Comparison of ENCODE assay signal across 21 cellular contexts in the genomic region with DNA sequence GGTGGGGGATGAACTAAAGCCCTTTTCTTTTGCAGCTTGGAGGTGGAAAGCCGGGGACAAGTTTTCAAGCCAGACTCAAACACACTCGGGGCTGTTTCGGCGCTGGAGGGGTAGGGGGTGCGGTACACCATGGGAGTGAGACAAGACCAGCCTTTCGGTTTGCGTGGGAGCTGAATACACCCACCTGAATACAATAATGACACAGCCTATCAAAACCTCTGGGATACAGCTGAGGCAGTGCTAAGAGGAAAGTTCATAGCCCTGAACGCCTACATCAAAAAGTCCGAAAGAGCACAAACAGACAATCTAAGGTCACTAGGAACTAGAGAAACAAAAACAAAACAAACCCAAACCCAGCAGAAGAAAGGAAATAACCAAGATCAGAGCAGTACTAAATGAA.
DNase-seq lines count a peak whose midpoint lies in the region; ATAC-seq and TF ChIP-seq lines count a peak whose summit lies in the region.
"Had no signal": no experiment of that assay in that cellular context is flagged by ENCODE, and none has a peak within 500 bp of the region (broad histone marks: within the 10 kb centered on the region; RNA-seq: fewer than 3 reads in every experiment).

No MANE protein-coding gene starts in this region.

- H3K27ac ChIP-seq in neural progenitor cell, result peak overlapping the region; percentile 46
- H3K27ac ChIP-seq: body of pancreas, heart left ventricle, upper lobe of left lung had no signal

- H3K36me3 Mint-ChIP-seq in activated naive CD4-positive, alpha-beta T cell treated with anti-CD3 and anti-CD28 coated beads, Interleukin-2, amount 50 U/mL, for 24 hours, result peaks cover 15% of the 10 kb centered on the region
- H3K36me3 Mint-ChIP-seq in activated naive CD4-positive, alpha-beta T cell treated with anti-CD3 and anti-CD28 coated beads, Interleukin-2, amount 10 ng/mL, durations not matched to agents 7 days and 5 days, result peaks cover 23% of the 10 kb centered on the region
- H3K36me3 Mint-ChIP-seq in activated T-helper 17 cell treated with anti-CD3 and anti-CD28 coated beads, Interleukin-2, amount 50 U/mL, for 72 hours (ENCODE audit: low read depth), result peaks cover 55% of the 10 kb centered on the region
- H3K36me3 Mint-ChIP-seq in neural progenitor cell, result peaks cover 18% of the 10 kb centered on the region

- no peak overlapping the region for H3K9ac ChIP-seq in neural progenitor cell

- H3K4me3 ChIP-seq in H7 (ENCODE audit: insufficient read depth, low read depth, low read length) (no peak overlapping the region), neural progenitor cell (peak overlapping the region; percentile 3)
- H3K4me3 ChIP-seq: body of pancreas, heart left ventricle, upper lobe of left lung had no signal

- H3K9me3 Mint-ChIP-seq in activated naive CD4-positive, alpha-beta T cell treated with anti-CD3 and anti-CD28 coated beads, Interleukin-2, amount 50 U/mL, for 24 hours, result no peaks in the 10 kb centered on the region
- no peaks in the 10 kb centered on the region for H3K9me3 Mint-ChIP-seq in activated naive CD4-positive, alpha-beta T cell treated with anti-CD3 and anti-CD28 coated beads, Interleukin-2, amount 10 ng/mL, durations not matched to agents 7 days and 5 days
- no peaks in the 10 kb centered on the region for H3K9me3 Mint-ChIP-seq in activated T-helper 17 cell treated with anti-CD3 and anti-CD28 coated beads, Interleukin-2, amount 50 U/mL, for 72 hours
- peaks cover 8% of the 10 kb centered on the region for H3K9me3 Mint-ChIP-seq in neural progenitor cell
- H3K9me3 Mint-ChIP-seq: activated naive CD8-positive, alpha-beta T cell treated with anti-CD3 and anti-CD28 coated beads, Interleukin-2, amount 10 ng/mL, durations not matched to agents 7 days and 5 days; naive thymus-derived CD8-positive, alpha-beta T cell had no signal

- peaks cover 20% of the 10 kb centered on the region for H4K20me1 ChIP-seq in neural progenitor cell (ENCODE audit: low read depth)

- peaks cover 17% of the 10 kb centered on the region for H3F3A ChIP-seq in neural progenitor cell (ENCODE audit: low read depth)

- H3K27me3 Mint-ChIP-seq in activated naive CD4-positive, alpha-beta T cell treated with anti-CD3 and anti-CD28 coated beads, Interleukin-2, amount 50 U/mL, for 24 hours, result no peaks in the 10 kb centered on the region
- no peaks in the 10 kb centered on the region for H3K27me3 Mint-ChIP-seq in activated naive CD4-positive, alpha-beta T cell treated with anti-CD3 and anti-CD28 coated beads, Interleukin-2, amount 10 ng/mL, durations not matched to agents 7 days and 5 days
- no peaks in the 10 kb centered on the region for H3K27me3 Mint-ChIP-seq in activated T-helper 17 cell treated with anti-CD3 and anti-CD28 coated beads, Interleukin-2, amount 50 U/mL, for 72 hours
- peaks cover 5% of the 10 kb centered on the region for H3K27me3 Mint-ChIP-seq in neural progenitor cell (ENCODE audit: insufficient read depth, low read depth)
- H3K27me3 Mint-ChIP-seq: activated B cell treated with CpG ODN at 0.5 μM for 24 hours; activated naive CD8-positive, alpha-beta T cell treated with anti-CD3 and anti-CD28 coated beads, Interleukin-2, amount 10 ng/mL, durations not matched to agents 7 days and 5 days; naive thymus-derived CD8-positive, alpha-beta T cell had no signal

- H3K27me3 ChIP-seq in H7 (ENCODE audit: control insufficient read depth, insufficient read depth, low read length), result no peaks in the 10 kb centered on the region
- H3K27me3 ChIP-seq in neural progenitor cell, result no peaks in the 10 kb centered on the region
- H3K27me3 ChIP-seq: body of pancreas, heart left ventricle, upper lobe of left lung had no signal

- no peak overlapping the region for H2AFZ ChIP-seq in neural progenitor cell (replicated peaks)

- H3K9me3 ChIP-seq in neural progenitor cell (ENCODE audit: low read depth), result no peaks in the 10 kb centered on the region
- H3K9me3 ChIP-seq: body of pancreas, heart left ventricle, upper lobe of left lung had no signal

- CTCF ChIA-PET in activated naive CD4-positive, alpha-beta T cell treated with anti-CD3 and anti-CD28 coated beads, Interleukin-2, amount 10 ng/mL, durations not matched to agents 7 days and 5 days (lab: Charles Lee), result interaction anchor here (0.7 kb wide), 1 partner anchor 18 kb away, joined by 4 read pairs; no protein-coding TSS in a partner anchor

- H3K36me3 ChIP-seq in H7 (replicated peaks; ENCODE audit: control insufficient read depth, insufficient read depth, low read length) (no peaks in the 10 kb centered on the region), neural progenitor cell (peaks cover 18% of the 10 kb centered on the region)
- H3K36me3 ChIP-seq: upper lobe of left lung had no signal

- H3K79me2 ChIP-seq in neural progenitor cell (ENCODE audit: low read depth), result peaks cover 26% of the 10 kb centered on the region

- peaks cover 6% of the 10 kb centered on the region for H3K4me1 ChIP-seq in neural progenitor cell
- H3K4me1 ChIP-seq: body of pancreas, upper lobe of left lung had no signal

- no peak overlapping the region for H3K4me3 Mint-ChIP-seq in activated naive CD4-positive, alpha-beta T cell treated with anti-CD3 and anti-CD28 coated beads, Interleukin-2, amount 50 U/mL, for 24 hours
- no peak overlapping the region for H3K4me3 Mint-ChIP-seq in activated naive CD4-positive, alpha-beta T cell treated with anti-CD3 and anti-CD28 coated beads, Interleukin-2, amount 10 ng/mL, durations not matched to agents 7 days and 5 days
- peak overlapping the region; percentile 37 for H3K4me3 Mint-ChIP-seq in activated T-helper 17 cell treated with anti-CD3 and anti-CD28 coated beads, Interleukin-2, amount 50 U/mL, for 72 hours
- no peak overlapping the region for H3K4me3 Mint-ChIP-seq in neural progenitor cell
- H3K4me3 Mint-ChIP-seq: activated B cell treated with CpG ODN at 0.5 μM for 24 hours; activated naive CD8-positive, alpha-beta T cell treated with anti-CD3 and anti-CD28 coated beads, Interleukin-2, amount 10 ng/mL, durations not matched to agents 7 days and 5 days; naive thymus-derived CD8-positive, alpha-beta T cell had no signal

- no peak for TF ChIP-seq CTCF in neural progenitor cell (IDR thresholded peaks at IDR 0.05)

- ATAC-seq in activated T-helper 17 cell treated with anti-CD3 and anti-CD28 coated beads, Interleukin-2, amount 50 U/mL, for 72 hours (replicated peaks), result peak; percentile 19
- no peak for ATAC-seq in HG02981 (IDR thresholded peaks at IDR 0.05; ENCODE audit: unreplicated experiment)
- ATAC-seq: body of pancreas; heart left ventricle; naive thymus-derived CD8-positive, alpha-beta T cell had no signal

- peaks cover 22% of the 10 kb centered on the region for H3K4me1 Mint-ChIP-seq in activated naive CD4-positive, alpha-beta T cell treated with anti-CD3 and anti-CD28 coated beads, Interleukin-2, amount 50 U/mL, for 24 hours
- H3K4me1 Mint-ChIP-seq in activated naive CD4-positive, alpha-beta T cell treated with anti-CD3 and anti-CD28 coated beads, Interleukin-2, amount 10 ng/mL, durations not matched to agents 7 days and 5 days, result peaks cover 19% of the 10 kb centered on the region
- H3K4me1 Mint-ChIP-seq in activated T-helper 17 cell treated with anti-CD3 and anti-CD28 coated beads, Interleukin-2, amount 50 U/mL, for 72 hours, result peaks cover 14% of the 10 kb centered on the region
- H3K4me1 Mint-ChIP-seq in neural progenitor cell, result peaks cover 3% of the 10 kb centered on the region
- H3K4me1 Mint-ChIP-seq: activated B cell treated with CpG ODN at 0.5 μM for 24 hours had no signal

- no peak for DNase-seq in activated naive CD4-positive, alpha-beta T cell treated with anti-CD3 and anti-CD28 coated beads, Interleukin-2, amount 10 ng/mL, durations not matched to agents 7 days and 5 days
- peak; percentile 6 for DNase-seq in H7
- peak; percentile 1 for DNase-seq in neural progenitor cell (ENCODE audit: low spot score)
- no peak for DNase-seq in NCI-H748 (lab: John Stamatoyannopoulos, UW; ENCODE audit: unreplicated experiment)
- DNase-seq in HuH-7 (ENCODE audit: low spot score), result no peak
- DNase-seq: activated B cell treated with CpG ODN at 0.5 μM for 24 hours; activated naive CD8-positive, alpha-beta T cell treated with anti-CD3 and anti-CD28 coated beads, Interleukin-2, amount 10 ng/mL, durations not matched to agents 7 days and 5 days; body of pancreas; DMS79 treated with DMSO at 0.1 percent for 48 hours; heart left ventricle; Karpas-422; naive thymus-derived CD8-positive, alpha-beta T cell; NCI-H1092; NCI-H2029; NCI-H446; NK-92 treated with Interleukin-12 subunit alpha and Interleukin-12 subunit beta, amount 100 ng/mL, for 24 hours; T-helper 9 cell; upper lobe of left lung had no signal

- peak overlapping the region; percentile 54 for H3K4me2 ChIP-seq in neural progenitor cell

- peak overlapping the region; percentile 8 for H3K27ac Mint-ChIP-seq in activated naive CD4-positive, alpha-beta T cell treated with anti-CD3 and anti-CD28 coated beads, Interleukin-2, amount 50 U/mL, for 24 hours
- H3K27ac Mint-ChIP-seq in activated naive CD4-positive, alpha-beta T cell treated with anti-CD3 and anti-CD28 coated beads, Interleukin-2, amount 10 ng/mL, durations not matched to agents 7 days and 5 days, result no peak overlapping the region
- peak overlapping the region; percentile 51 for H3K27ac Mint-ChIP-seq in activated T-helper 17 cell treated with anti-CD3 and anti-CD28 coated beads, Interleukin-2, amount 50 U/mL, for 72 hours
- no peak overlapping the region for H3K27ac Mint-ChIP-seq in neural progenitor cell
- H3K27ac Mint-ChIP-seq: activated naive CD8-positive, alpha-beta T cell treated with anti-CD3 and anti-CD28 coated beads, Interleukin-2, amount 10 ng/mL, durations not matched to agents 7 days and 5 days had no signal

Comparison
In these comparisons a context has a peak if more than half of its experiments do, and no peak if none do; other contexts are left out.
1. H3K27ac Mint-ChIP-seq: peak in activated naive CD4-positive, alpha-beta T cell treated with anti-CD3 and anti-CD28 coated beads, Interleukin-2, amount 50 U/mL, for 24 hours (single experiment) and activated T-helper 17 cell treated with anti-CD3 and anti-CD28 coated beads, Interleukin-2, amount 50 U/mL, for 72 hours (single experiment); none in activated naive CD4-positive, alpha-beta T cell treated with anti-CD3 and anti-CD28 coated beads, Interleukin-2, amount 10 ng/mL, durations not matched to agents 7 days and 5 days (single experiment) and neural progenitor cell (single experiment).
2. DNase-seq: peak in H7 (single experiment) and neural progenitor cell (single experiment); none in activated naive CD4-positive, alpha-beta T cell treated with anti-CD3 and anti-CD28 coated beads, Interleukin-2, amount 10 ng/mL, durations not matched to agents 7 days and 5 days (single experiment), NCI-H748 (single experiment) and HuH-7 (single experiment).